In genomic region chr14:61530296-61530695, GRCh38 we compare ENCODE assay signal across 22 cellular contexts.
DNase-seq lines count a peak whose midpoint lies in the region; ATAC-seq and TF ChIP-seq lines count a peak whose summit lies in the region.
"Had no signal": no experiment of that assay in that cellular context is flagged by ENCODE, and none has a peak within 500 bp of the region (broad histone marks: within the 10 kb centered on the region; RNA-seq: fewer than 3 reads in every experiment).

No MANE protein-coding gene starts in this region.

- TF ChIP-seq EP300 in stomach (IDR thresholded peaks at IDR 0.05) = no peak

- H3K36me3 ChIP-seq in Peyer's patch (no peaks in the 10 kb centered on the region), stomach (no peaks in the 10 kb centered on the region)
- H3K36me3 ChIP-seq: brain microvascular endothelial cell, SJSA1 had no signal

- H3K27me3 ChIP-seq in Peyer's patch = no peaks in the 10 kb centered on the region
- H3K27me3 ChIP-seq in stomach = no peaks in the 10 kb centered on the region
- H3K27me3 ChIP-seq: BLaER1, brain microvascular endothelial cell, esophagus muscularis mucosa, SJSA1 had no signal

- no peak for ATAC-seq in activated CD8-positive, alpha-beta memory T cell treated with anti-CD3 and anti-CD28 coated beads, Interleukin-2, amount 10 ng/mL, durations not matched to agents 7 days and 5 days
- no peak for ATAC-seq in effector memory CD8-positive, alpha-beta T cell (replicated peaks)
- ATAC-seq: stimulated activated memory B cell treated with anti-CD40 and anti-IgM and Interleukin-4, amounts not matched to agents 10 μg/mL and 1 μg/mL and 100 μg/mL, for 72 hours had no signal

- peak overlapping the region; percentile 11 for H3K27ac Mint-ChIP-seq in activated CD8-positive, alpha-beta memory T cell treated with anti-CD3 and anti-CD28 coated beads, Interleukin-2, amount 10 ng/mL, durations not matched to agents 7 days and 5 days
- H3K27ac Mint-ChIP-seq in effector memory CD8-positive, alpha-beta T cell = peak overlapping the region; percentile 53 to 94
- H3K27ac Mint-ChIP-seq: activated CD4-positive, alpha-beta T cell treated with anti-CD3 and anti-CD28 coated beads, Interleukin-2, amount 10 ng/mL, durations not matched to agents 7 days and 5 days; stimulated activated memory B cell treated with anti-CD40 and anti-IgM and Interleukin-4, amounts not matched to agents 10 μg/mL and 1 μg/mL and 100 μg/mL, for 72 hours had no signal

- H3K27me3 Mint-ChIP-seq in activated CD8-positive, alpha-beta memory T cell treated with anti-CD3 and anti-CD28 coated beads, Interleukin-2, amount 10 ng/mL, durations not matched to agents 7 days and 5 days = no peaks in the 10 kb centered on the region
- no peaks in the 10 kb centered on the region for H3K27me3 Mint-ChIP-seq in effector memory CD8-positive, alpha-beta T cell
- H3K27me3 Mint-ChIP-seq: activated CD4-positive, alpha-beta T cell treated with anti-CD3 and anti-CD28 coated beads, Interleukin-2, amount 10 ng/mL, durations not matched to agents 7 days and 5 days; stimulated activated memory B cell treated with anti-CD40 and anti-IgM and Interleukin-4, amounts not matched to agents 10 μg/mL and 1 μg/mL and 100 μg/mL, for 72 hours had no signal

- TF ChIP-seq POLR2A in Peyer's patch (IDR thresholded peaks at IDR 0.05) (no peak), stomach (IDR thresholded peaks at IDR 0.05) (no peak)

- H3K4me1 Mint-ChIP-seq in activated CD8-positive, alpha-beta memory T cell treated with anti-CD3 and anti-CD28 coated beads, Interleukin-2, amount 10 ng/mL, durations not matched to agents 7 days and 5 days = peaks cover 89% of the 10 kb centered on the region
- peaks cover 56 to 73% of the 10 kb centered on the region in 2 donors for H3K4me1 Mint-ChIP-seq in effector memory CD8-positive, alpha-beta T cell (ENCODE audit: low read depth in 2 of 2)

- H3K36me3 Mint-ChIP-seq in activated CD8-positive, alpha-beta memory T cell treated with anti-CD3 and anti-CD28 coated beads, Interleukin-2, amount 10 ng/mL, durations not matched to agents 7 days and 5 days = peaks cover 81% of the 10 kb centered on the region
- H3K36me3 Mint-ChIP-seq in effector memory CD8-positive, alpha-beta T cell (ENCODE audit: insufficient read depth) = peaks cover 84% of the 10 kb centered on the region
- H3K36me3 Mint-ChIP-seq: stimulated activated memory B cell treated with anti-CD40 and anti-IgM and Interleukin-4, amounts not matched to agents 10 μg/mL and 1 μg/mL and 100 μg/mL, for 72 hours had no signal

- H3K27ac ChIP-seq in Peyer's patch (peak overlapping the region in 3 of 4 donors; percentile 41 to 80 (median 56)), stomach (peak overlapping the region in 3 of 5 donors; percentile 74 to 90 (median 76))
- H3K27ac ChIP-seq: BLaER1, brain microvascular endothelial cell, esophagus muscularis mucosa, HL-60, SJSA1 had no signal

- H3K4me1 ChIP-seq in Peyer's patch = peaks cover 0 to 57% (median 12%) of the 10 kb centered on the region in 4 donors
- H3K4me1 ChIP-seq in stomach = peaks cover 55 to 88% (median 62%) of the 10 kb centered on the region in 4 donors

- CTCF ChIA-PET in activated CD8-positive, alpha-beta memory T cell treated with anti-CD3 and anti-CD28 coated beads, Interleukin-2, amount 10 ng/mL, durations not matched to agents 7 days and 5 days (lab: Charles Lee) = no interaction called here

- no peak for DNase-seq in activated CD8-positive, alpha-beta memory T cell treated with anti-CD3 and anti-CD28 coated beads, Interleukin-2, amount 10 ng/mL, durations not matched to agents 7 days and 5 days
- no peak for DNase-seq in activated CD8-positive, alpha-beta memory T cell treated with anti-CD3 and anti-CD28 coated beads, Interleukin-2, amount 50 U/mL, for 48 hours
- no peak for DNase-seq in Peyer's patch
- no peak for DNase-seq in effector memory CD8-positive, alpha-beta T cell
- DNase-seq in stomach = no peak
- no peak for DNase-seq in NOMO-1 (lab: John Stamatoyannopoulos, UW; ENCODE audit: unreplicated experiment in 2 of 2)
- no peak for DNase-seq in islet precursor cell
- DNase-seq in NCI-H1694 (lab: John Stamatoyannopoulos, UW) = no peak
- DNase-seq: activated CD4-positive, alpha-beta T cell treated with anti-CD3 and anti-CD28 coated beads, Interleukin-2, amount 10 ng/mL, durations not matched to agents 7 days and 5 days; brain microvascular endothelial cell; hippocampal formation; NCI-H1105 treated with DMSO at 0.1 percent for 48 hours; NCI-H2107; NCI-H446 treated with DMSO at 0.1 percent for 48 hours; nucleus accumbens; stimulated activated CD4-positive, alpha-beta T cell treated with anti-CD3 and anti-CD28 coated beads, Interleukin-1b, Interleukin-23, amount 100 ng/mL, for 48 hours had no signal

- intact Hi-C loops in stomach (cut with DNase I; ENCODE audit: low total_unique reads) = no loop called here

- H3K4me3 ChIP-seq in Peyer's patch = no peak overlapping the region
- no peak overlapping the region for H3K4me3 ChIP-seq in stomach
- H3K4me3 ChIP-seq: BLaER1, esophagus muscularis mucosa, lung, SJSA1 had no signal

- no peak for TF ChIP-seq CTCF in Peyer's patch (IDR thresholded peaks at IDR 0.05)
- no peak for TF ChIP-seq CTCF in stomach (IDR thresholded peaks at IDR 0.05)

- H3K9me3 ChIP-seq in Peyer's patch = no peaks in the 10 kb centered on the region
- H3K9me3 ChIP-seq in stomach = no peaks in the 10 kb centered on the region
- H3K9me3 ChIP-seq: esophagus muscularis mucosa, SJSA1 had no signal

- H3K9me3 Mint-ChIP-seq in activated CD8-positive, alpha-beta memory T cell treated with anti-CD3 and anti-CD28 coated beads, Interleukin-2, amount 10 ng/mL, durations not matched to agents 7 days and 5 days (ENCODE audit: low read depth) = peaks cover 5% of the 10 kb centered on the region
- H3K9me3 Mint-ChIP-seq in effector memory CD8-positive, alpha-beta T cell = no peaks in the 10 kb centered on the region
- H3K9me3 Mint-ChIP-seq: stimulated activated memory B cell treated with anti-CD40 and anti-IgM and Interleukin-4, amounts not matched to agents 10 μg/mL and 1 μg/mL and 100 μg/mL, for 72 hours had no signal

- 78 to 90% (median 89%) methylated on average over 6 of the region's 6 CpGs for WGBS in stomach, 5 donors

- no peak overlapping the region for H3K4me3 Mint-ChIP-seq in activated CD8-positive, alpha-beta memory T cell treated with anti-CD3 and anti-CD28 coated beads, Interleukin-2, amount 10 ng/mL, durations not matched to agents 7 days and 5 days
- no peak overlapping the region for H3K4me3 Mint-ChIP-seq in effector memory CD8-positive, alpha-beta T cell
- H3K4me3 Mint-ChIP-seq: activated CD4-positive, alpha-beta T cell treated with anti-CD3 and anti-CD28 coated beads, Interleukin-2, amount 10 ng/mL, durations not matched to agents 7 days and 5 days; stimulated activated memory B cell treated with anti-CD40 and anti-IgM and Interleukin-4, amounts not matched to agents 10 μg/mL and 1 μg/mL and 100 μg/mL, for 72 hours had no signal
